18 cellular contexts compared by ENCODE assay signal in the genomic region with DNA sequence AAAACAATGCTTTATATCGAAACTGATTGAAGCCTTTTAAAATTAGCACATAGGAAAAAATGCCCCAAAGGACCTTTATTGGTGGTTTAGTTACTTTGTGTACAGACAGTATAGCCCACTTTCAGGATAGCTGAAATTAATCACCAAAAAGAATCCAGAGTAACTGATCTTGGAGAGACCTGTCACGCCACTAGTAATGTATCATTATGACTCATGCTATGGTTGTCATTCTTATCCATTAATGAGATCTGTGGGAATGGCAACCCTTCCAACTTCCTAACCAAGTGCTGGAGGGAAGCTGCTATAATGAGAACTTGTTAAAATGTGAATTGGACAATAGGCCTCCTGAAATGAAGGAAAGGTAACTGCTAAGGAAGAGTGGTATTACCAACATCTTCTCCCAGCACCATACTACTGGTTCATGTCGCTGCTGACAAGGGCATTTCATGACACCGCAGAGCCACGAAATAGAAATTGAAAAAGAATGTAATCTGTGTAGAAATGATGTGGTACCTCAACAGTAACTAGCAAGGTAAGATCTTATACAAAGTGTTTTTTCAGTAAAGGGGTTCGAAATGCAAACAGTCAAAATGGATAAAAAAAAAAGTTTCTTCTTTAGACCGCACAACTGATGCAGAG. TPM values are rescaled to one million over a fixed set of nuclear protein-coding genes. Genes with fewer than 3 reads are reported as not detected.
DNase-seq lines count a peak whose midpoint lies in the region; ATAC-seq and TF ChIP-seq lines count a peak whose summit lies in the region.
"Had no signal": no experiment of that assay in that cellular context is flagged by ENCODE, and none has a peak within 500 bp of the region (broad histone marks: within the 10 kb centered on the region; RNA-seq: fewer than 3 reads in every experiment).

No MANE protein-coding gene starts in this region.

- no peak overlapping the region for H2BK120ac ChIP-seq in IMR-90 (ENCODE audit: low read depth, low read length)

- intact Hi-C loops in IMR-90 (cut with micrococcal nuclease) (no loop called here), left ventricle myocardium superior (cut with micrococcal nuclease) (loop anchor here (10.0 kb wide), 1 partner anchor 153 kb away; no protein-coding TSS in a partner anchor)

- H3K14ac ChIP-seq in IMR-90 (replicated peaks; ENCODE audit: low read depth, low read length), result no peak overlapping the region

- TF ChIP-seq CTCF in IMR-90 (conservative IDR thresholded peaks at IDR 0.05; ENCODE audit: low read depth, low read length), result no peak
- no peak for TF ChIP-seq CTCF in brain microvascular endothelial cell (IDR thresholded peaks at IDR 0.05; ENCODE audit: low read depth, low read length, missing control alignments)
- TF ChIP-seq CTCF in GM10248 (IDR thresholded peaks at IDR 0.05; ENCODE audit: control extremely low read depth, extremely low read depth, low read depth, missing control alignments), result no peak

- H2BK15ac ChIP-seq in IMR-90 (ENCODE audit: low read depth, low read length), result no peak overlapping the region

- no peak for TF ChIP-seq POLR2A in IMR-90 (IDR thresholded peaks at IDR 0.05; ENCODE audit: low read depth, low read length)

- dilution Hi-C loops in IMR-90 (cut with HindIII; ENCODE audit: low sequenced_read_pairs, unreplicated experiment), result no loop called here

- H3K4ac ChIP-seq in IMR-90 (ENCODE audit: low read depth, low read length), result no peak overlapping the region

- H3K18ac ChIP-seq in IMR-90 (ENCODE audit: low read depth, low read length), result no peak overlapping the region

- TF ChIP-seq RAD21 in IMR-90 (IDR thresholded peaks at IDR 0.05; ENCODE audit: low read length), result no peak

- H3K9ac ChIP-seq in IMR-90 (ENCODE audit: low read depth, low read length), result no peak overlapping the region

- in situ Hi-C loops in Caki2 (cut with HindIII; ENCODE audit: low pct_unique_long_range_greater_than_20kb, low sequenced_read_pairs), result no loop called here
- in situ Hi-C loops in IMR-90 (cut with MboI; ENCODE audit: low sequenced_read_pairs), result loop anchor here (10.0 kb wide), 1 partner anchor 153 kb away; no protein-coding TSS in a partner anchor
- in situ Hi-C loops in brain microvascular endothelial cell (cut with HindIII; ENCODE audit: low pct_ligation_motif_present, low sequenced_read_pairs), result no loop called here

- H3K79me1 ChIP-seq in IMR-90 (ENCODE audit: low read depth in 1 of 2, low read length in 2 of 2), result no peaks in the 10 kb centered on the region

- no peak overlapping the region for H3K4me3 ChIP-seq in IMR-90 (ENCODE audit: insufficient read depth, low read depth, low read length)
- no peak overlapping the region for H3K4me3 ChIP-seq in brain microvascular endothelial cell (ENCODE audit: low read depth, low read length)
- H3K4me3 ChIP-seq: body of pancreas, psoas muscle, upper lobe of left lung had no signal

- H3K23ac ChIP-seq in IMR-90 (ENCODE audit: low read depth, low read length), result no peak overlapping the region

- H3K9me3 ChIP-seq in IMR-90 (ENCODE audit: control insufficient read depth, insufficient read depth, low read length), result no peaks in the 10 kb centered on the region
- H3K9me3 ChIP-seq: body of pancreas, psoas muscle, upper lobe of left lung had no signal

- H4K5ac ChIP-seq in IMR-90 (ENCODE audit: low read depth, low read length), result no peak overlapping the region

- no peak overlapping the region for H2AFZ ChIP-seq in IMR-90 (replicated peaks; ENCODE audit: low read length, poor library complexity)

- H3K27ac ChIP-seq in IMR-90 (ENCODE audit: insufficient read depth, low read length) (no peak overlapping the region), brain microvascular endothelial cell (no peak overlapping the region)
- H3K27ac ChIP-seq: body of pancreas, psoas muscle, upper lobe of left lung had no signal

- no peaks in the 10 kb centered on the region for H3K27me3 ChIP-seq in IMR-90 (ENCODE audit: control insufficient read depth, insufficient read depth, low read length)
- H3K27me3 ChIP-seq in brain microvascular endothelial cell (replicated peaks), result no peaks in the 10 kb centered on the region
- H3K27me3 ChIP-seq: body of pancreas, upper lobe of left lung had no signal

- no peak overlapping the region for H2BK20ac ChIP-seq in IMR-90 (ENCODE audit: low read depth, low read length)

- H3K56ac ChIP-seq in IMR-90 (ENCODE audit: extremely low read depth, insufficient read depth, low read length), result no peak overlapping the region

- no peak for ATAC-seq in IMR-90 (ENCODE audit: low read depth)
- ATAC-seq in left ventricle myocardium superior, result no peak
- ATAC-seq: body of pancreas, psoas muscle had no signal

- WGBS in IMR-90 (ENCODE audit: extremely low coverage in 2 of 2, insufficient read length in 1 of 2), 2 experiments, result 100% methylated on average over 1 of the region's 7 CpGs; no CpG with 5 or more reads in 1 of the 2 experiments

- POLR2A ChIA-PET in IMR-90 (lab: Charles Lee; ENCODE audit: unreplicated experiment), result no interaction called here
- POLR2A ChIA-PET in GM10248 (lab: Yijun Ruan, JAX), result no interaction called here

- H3K36me3 ChIP-seq in IMR-90 (ENCODE audit: control insufficient read depth, insufficient read depth, low read length) (no peaks in the 10 kb centered on the region), brain microvascular endothelial cell (replicated peaks) (no peaks in the 10 kb centered on the region)
- H3K36me3 ChIP-seq: upper lobe of left lung had no signal

- H3K4me2 ChIP-seq in IMR-90 (ENCODE audit: low read depth, low read length), result no peak overlapping the region

- H2BK5ac ChIP-seq in IMR-90 (ENCODE audit: low read depth, low read length, poor library complexity, severe bottlenecking), result no peak overlapping the region

- H2AK9ac ChIP-seq in IMR-90 (replicated peaks; ENCODE audit: low read depth, low read length, poor library complexity), result no peak overlapping the region

- no peaks in the 10 kb centered on the region for H4K20me1 ChIP-seq in IMR-90 (ENCODE audit: insufficient read depth, low read length)

- peak overlapping the region; percentile 49; the same call in 1 of the 2 replicates for H2AK5ac ChIP-seq in IMR-90 (ENCODE audit: low read depth, low read length)

- no peak overlapping the region for H4K91ac ChIP-seq in IMR-90 (ENCODE audit: insufficient read depth, low read depth, low read length)

- H3K4me1 ChIP-seq in IMR-90 (ENCODE audit: control insufficient read depth, insufficient read depth, low read length), result no peaks in the 10 kb centered on the region
- H3K4me1 ChIP-seq: body of pancreas, psoas muscle, upper lobe of left lung had no signal

- BruUV-seq in IMR-90 (replicated peaks; lab: Mats Ljungman, UMichigan), result no TSS peak

- DNase-seq in Caki2 (ENCODE audit: low read depth), result peak; percentile 42
- peak; percentile 31 for DNase-seq in IMR-90
- peak; percentile 35 for DNase-seq in brain microvascular endothelial cell
- DNase-seq in myocyte (ENCODE audit: low read depth), result peak; percentile 46
- no peak for DNase-seq in GM10248 (ENCODE audit: extremely low spot score)
- no peak for DNase-seq in left ventricle myocardium superior
- DNase-seq in mesenteric fat pad (ENCODE audit: low spot score), result no peak
- DNase-seq: activated CD8-positive, alpha-beta memory T cell treated with anti-CD3 and anti-CD28 coated beads for 24 hours; activated gamma-delta T cell treated with Interleukin-2 at 50 U/mL for 16 hours; body of pancreas; CD4-positive, alpha-beta T cell; effector CD4-positive, alpha-beta T cell; GDM1; KBM-7; NCI-H1436 treated with DMSO at 0.1 percent for 48 hours; psoas muscle; SHP77 treated with DMSO at 0.1 percent for 48 hours; upper lobe of left lung had no signal

- H3K9me1 ChIP-seq in IMR-90 (ENCODE audit: insufficient read depth, low read length), result peaks cover 2% of the 10 kb centered on the region; the same call in 1 of the 2 replicates

- no peak overlapping the region for H4K8ac ChIP-seq in IMR-90 (ENCODE audit: low read depth in 2 of 2, low read length in 2 of 2)

- CTCF ChIA-PET in IMR-90 (lab: Yijun Ruan, JAX) (interaction anchor here (1.4 kb wide), 1 partner anchor 108 kb away, joined by 4 read pairs; no protein-coding TSS in a partner anchor), GM10248 (lab: Yijun Ruan, JAX) (interaction anchor here (2.0 to 3.4 kb wide), 3 partner anchors 8 to 155 kb away, joined by 6 to 17 read pairs (median 14); a partner anchor contains a TSS)

TF ChIP-seq in IMR-90, 13 proteins besides CTCF, POLR2A, EP300 and RAD21:
- TF ChIP-seq CEBPB (IDR thresholded peaks at IDR 0.05; ENCODE audit: low read depth, low read length) (no peak), MAFK (IDR thresholded peaks at IDR 0.05; ENCODE audit: low read depth, low read length) (no peak), CHD1 (IDR thresholded peaks at IDR 0.05; ENCODE audit: low read depth, low read length) (no peak), FOS (IDR thresholded peaks at IDR 0.05; ENCODE audit: low read depth, low read length) (0 out of 2 replicates have a peak, but pooled peaks have one; percentile 10)

RNA-seq across cellular contexts. Expression of a gene that starts 7.1 kb away (rescaled TPM):
- 239 and 253 TPM in 2 replicates for total RNA-seq in Caki2 (2014; rRNA removed; shearing (Covaris generic); ENCODE audit: low replicate concordance)
- 189 and 330 TPM in 2 replicates for total RNA-seq in IMR-90 (2012; rRNA removed)
- polyA plus RNA-seq in IMR-90 (2012; rRNA removed), result 120 and 148 TPM in 2 replicates
- 121 and 248 TPM in 2 replicates for polyA plus RNA-seq in IMR-90 (2012; cell fraction: cytosol; rRNA removed)
- 55.7 and 105 TPM in 2 replicates for polyA plus RNA-seq in IMR-90 (2012; cell fraction: nucleus; rRNA removed; ENCODE audit: low replicate concordance)
- total RNA-seq in myocyte, result 131 and 142 TPM in 2 replicates
- 127 TPM for polyA plus RNA-seq in myocyte (2012)
- 82.6 TPM for total RNA-seq in left ventricle myocardium superior
- total RNA-seq in mesenteric fat pad, result 76.6 TPM

RNA-seq across cellular contexts. Expression of a gene that starts 7.8 kb away (rescaled TPM):
- 23.1 and 29.0 TPM in 2 replicates for total RNA-seq in Caki2 (2014; rRNA removed; shearing (Covaris generic); ENCODE audit: low replicate concordance)
- total RNA-seq in IMR-90 (2012; rRNA removed) (24.0 and 50.5 TPM in 2 replicates), myocyte (69.8 and 80.0 TPM in 2 replicates), left ventricle myocardium superior (15.3 TPM), mesenteric fat pad (48.5 TPM)
- polyA plus RNA-seq in IMR-90 (2012; rRNA removed), result 14.4 and 17.1 TPM in 2 replicates
- polyA plus RNA-seq in IMR-90 (2012; cell fraction: cytosol; rRNA removed), result 2.6 and 5.1 TPM in 2 replicates
- polyA plus RNA-seq in IMR-90 (2012; cell fraction: nucleus; rRNA removed; ENCODE audit: low replicate concordance), result 7.6 and 33.1 TPM in 2 replicates
- 20.0 TPM for polyA plus RNA-seq in myocyte (2012)

Comparison
In these comparisons a context has a peak if more than half of its experiments do, and no peak if none do; other contexts are left out.
1. DNase-seq: peak in Caki2 (single experiment), IMR-90 (single experiment), brain microvascular endothelial cell (single experiment) and myocyte (single experiment); none in GM10248 (single experiment), left ventricle myocardium superior (single experiment) and mesenteric fat pad (single experiment).